ENCODE assay signal across 9 cellular contexts in genomic region chr19:50835103-50835784, GRCh38. TPM values are rescaled to one million over a fixed set of nuclear protein-coding genes. Genes with fewer than 3 reads are reported as not detected.
A peak's percentile ranks its signal among the peaks of the same experiment; 100 is the strongest.
DNase-seq lines count a peak whose midpoint lies in the region; ATAC-seq, FAIRE-seq and TF ChIP-seq lines count a peak whose summit lies in the region.
"Had no signal": no experiment of that assay in that cellular context is flagged by ENCODE, and none has a peak within 500 bp of the region (broad histone marks: within the 10 kb centered on the region; RNA-seq: fewer than 3 reads in every experiment).

No MANE protein-coding gene starts in this region.

- H2AFZ ChIP-seq in IMR-90 (replicated peaks; ENCODE audit: low read length, poor library complexity) = peak overlapping the region; percentile 94

- H3K4me2 ChIP-seq in IMR-90 (ENCODE audit: low read depth, low read length) = peak overlapping the region; percentile 91

- FAIRE-seq in bronchial epithelial cell (lab: Jason Lieb, UNC) (no peak), RCC 7860 (lab: Jason Lieb, UNC) (no peak)

- peak overlapping the region; percentile 41 to 86; a peak in 2 of 4 replicates for H4K8ac ChIP-seq in IMR-90 (ENCODE audit: low read depth in 2 of 2, low read length in 2 of 2)

- TF ChIP-seq CTCF in BJ (IDR thresholded peaks at IDR 0.05; ENCODE audit: insufficient read depth, low read depth, low read length) (no peak), IMR-90 (conservative IDR thresholded peaks at IDR 0.05; ENCODE audit: low read depth, low read length) (no peak), bronchial epithelial cell (IDR thresholded peaks at IDR 0.05; ENCODE audit: insufficient read depth, low read length, severe bottlenecking) (no peak), uterus (IDR thresholded peaks at IDR 0.05) (no peak)

- H3K4me3 ChIP-seq in BJ (ENCODE audit: low read depth, low read length) (peak overlapping the region; percentile 49), IMR-90 (ENCODE audit: insufficient read depth, low read depth, low read length) (peak overlapping the region; percentile 69), bronchial epithelial cell (ENCODE audit: low read depth, low read length) (peak overlapping the region; percentile 63), mesodermal cell (ENCODE audit: extremely low read depth, insufficient read depth, low read length, poor library complexity, severe bottlenecking) (peak overlapping the region; percentile 46), uterus (peak overlapping the region in 1 of 2 donors; percentile 23)

- no peaks in the 10 kb centered on the region for H3K79me1 ChIP-seq in IMR-90 (ENCODE audit: low read depth in 1 of 2, low read length in 2 of 2)

- peak; percentile 64 for ATAC-seq in IMR-90 (ENCODE audit: low read depth)

- no peak overlapping the region for H2AK5ac ChIP-seq in IMR-90 (ENCODE audit: low read depth, low read length)

- H3K18ac ChIP-seq in IMR-90 (ENCODE audit: low read depth, low read length) = no peak overlapping the region; the same call in 1 of the 2 replicates

- H3K27ac ChIP-seq in IMR-90 (ENCODE audit: insufficient read depth, low read length) (no peak overlapping the region), mesodermal cell (ENCODE audit: low read depth, low read length, severe bottlenecking) (no peak overlapping the region), uterus (no peak overlapping the region)
- H3K27ac ChIP-seq: neutrophil had no signal

- no peaks in the 10 kb centered on the region for H3K27me3 ChIP-seq in BJ (ENCODE audit: control insufficient read depth, insufficient read depth, low read length)
- H3K27me3 ChIP-seq in IMR-90 (ENCODE audit: control insufficient read depth, insufficient read depth, low read length) = no peaks in the 10 kb centered on the region
- H3K27me3 ChIP-seq in bronchial epithelial cell (ENCODE audit: control insufficient read depth, insufficient read depth, low read length) = no peaks in the 10 kb centered on the region
- peaks cover 0 to 9% of the 10 kb centered on the region in 2 donors for H3K27me3 ChIP-seq in uterus

- CTCF ChIA-PET in BJ (lab: Yijun Ruan, JAX) = no interaction called here
- CTCF ChIA-PET in IMR-90 (lab: Yijun Ruan, JAX) = no interaction called here

- H3K23ac ChIP-seq in IMR-90 (ENCODE audit: low read depth, low read length) = no peak overlapping the region; the same call in 1 of the 2 replicates

- H4K5ac ChIP-seq in IMR-90 (ENCODE audit: low read depth, low read length) = no peak overlapping the region

- H4K20me1 ChIP-seq in IMR-90 (ENCODE audit: insufficient read depth, low read length) = no peaks in the 10 kb centered on the region

- dilution Hi-C loops in IMR-90 (cut with HindIII; ENCODE audit: low sequenced_read_pairs, unreplicated experiment) = no loop called here

- H3K9ac ChIP-seq in IMR-90 (ENCODE audit: low read depth, low read length) = peak overlapping the region; percentile 54

- no peak overlapping the region for H3K14ac ChIP-seq in IMR-90 (replicated peaks; ENCODE audit: low read depth, low read length)

- no peaks in the 10 kb centered on the region for H3K9me1 ChIP-seq in IMR-90 (ENCODE audit: insufficient read depth, low read length)

- H2BK20ac ChIP-seq in IMR-90 (ENCODE audit: low read depth, low read length) = no peak overlapping the region

- no peaks in the 10 kb centered on the region for H3K9me3 ChIP-seq in IMR-90 (ENCODE audit: control insufficient read depth, insufficient read depth, low read length)
- H3K9me3 ChIP-seq in mesodermal cell (ENCODE audit: control insufficient read depth, low read length) = no peaks in the 10 kb centered on the region
- no peaks in the 10 kb centered on the region for H3K9me3 ChIP-seq in uterus
- H3K9me3 ChIP-seq: neutrophil had no signal

- in situ Hi-C loops in IMR-90 (cut with MboI; ENCODE audit: low sequenced_read_pairs) = no loop called here

- no peak overlapping the region for H2BK15ac ChIP-seq in IMR-90 (ENCODE audit: low read depth, low read length)

- 42% methylated on average over 3 of the region's 13 CpGs; no CpG with 5 or more reads in 1 of the 2 experiments for WGBS in IMR-90 (ENCODE audit: extremely low coverage in 2 of 2, insufficient read length in 1 of 2), 2 experiments
- 55 to 63% methylated on average over 7 to 8 of the region's 13 CpGs for WGBS in mesodermal cell (ENCODE audit: insufficient coverage in 2 of 2), 2 experiments

- no peak overlapping the region for H3K4ac ChIP-seq in IMR-90 (ENCODE audit: low read depth, low read length)

- H3K36me3 ChIP-seq in BJ (ENCODE audit: control insufficient read depth, insufficient read depth, low read length) = no peaks in the 10 kb centered on the region
- no peaks in the 10 kb centered on the region for H3K36me3 ChIP-seq in IMR-90 (ENCODE audit: control insufficient read depth, insufficient read depth, low read length)
- no peaks in the 10 kb centered on the region for H3K36me3 ChIP-seq in bronchial epithelial cell (ENCODE audit: control insufficient read depth, insufficient read depth, low read length)
- H3K36me3 ChIP-seq in mesodermal cell (ENCODE audit: control insufficient read depth, insufficient read depth, low read length) = no peaks in the 10 kb centered on the region
- no peaks in the 10 kb centered on the region for H3K36me3 ChIP-seq in uterus
- H3K36me3 ChIP-seq: neutrophil had no signal

- intact Hi-C loops in IMR-90 (cut with micrococcal nuclease) = no loop called here
- intact Hi-C loops in uterus (cut with DNase I; ENCODE audit: low total_unique reads) = no loop called here

- POLR2A ChIA-PET in BJ (lab: Charles Lee) = no interaction called here
- POLR2A ChIA-PET in IMR-90 (lab: Charles Lee; ENCODE audit: unreplicated experiment) = no interaction called here

- H3K4me1 ChIP-seq in IMR-90 (ENCODE audit: control insufficient read depth, insufficient read depth, low read length) (no peaks in the 10 kb centered on the region), mesodermal cell (ENCODE audit: control insufficient read depth, insufficient read depth, low read length, poor library complexity, severe bottlenecking) (no peaks in the 10 kb centered on the region), uterus (peaks cover 0 to 9% of the 10 kb centered on the region in 2 donors)

- H2BK5ac ChIP-seq in IMR-90 (ENCODE audit: low read depth, low read length, poor library complexity, severe bottlenecking) = no peak overlapping the region

- H4K91ac ChIP-seq in IMR-90 (ENCODE audit: insufficient read depth, low read depth, low read length) = no peak overlapping the region

- no peak for TF ChIP-seq RAD21 in IMR-90 (IDR thresholded peaks at IDR 0.05; ENCODE audit: low read length)

- DNase-seq in BJ (ENCODE audit: low read depth) (no peak), IMR-90 (no peak), bronchial epithelial cell (ENCODE audit: low read depth) (peak; percentile 13), RCC 7860 (ENCODE audit: low spot score) (no peak), retina (no peak), uterus (no peak)
- no peak for DNase-seq in activated CD4-positive, alpha-beta T cell treated with anti-CD3 and anti-CD28 coated beads, Interleukin-2, amount 50 U/mL, for 4 hours

- no TSS peak for BruUV-seq in IMR-90 (replicated peaks; lab: Mats Ljungman, UMichigan)

- no peak overlapping the region for H2BK120ac ChIP-seq in IMR-90 (ENCODE audit: low read depth, low read length)

- TF ChIP-seq POLR2A in IMR-90 (IDR thresholded peaks at IDR 0.05; ENCODE audit: low read depth, low read length) (no peak), uterus (IDR thresholded peaks at IDR 0.05) (no peak)

- H2AK9ac ChIP-seq in IMR-90 (replicated peaks; ENCODE audit: low read depth, low read length, poor library complexity) = peak overlapping the region; percentile 17

- H3K56ac ChIP-seq in IMR-90 (ENCODE audit: extremely low read depth, insufficient read depth, low read length) = no peak overlapping the region

RNA-seq across cellular contexts. Expression of gene KLK15, which starts 1.9 kb away (rescaled TPM):
- not detected in 2 replicates for polyA plus RNA-seq in BJ (2011; rRNA removed)
- not detected in 2 replicates for polyA minus RNA-seq in BJ (2011; rRNA and poly(A)+ RNA removed)
- not detected in 2 replicates for total RNA-seq in IMR-90 (2012; rRNA removed)
- not detected in 2 replicates for polyA plus RNA-seq in IMR-90 (2012; rRNA removed)
- not detected in 2 replicates for polyA plus RNA-seq in IMR-90 (2012; cell fraction: cytosol; rRNA removed)
- polyA plus RNA-seq in IMR-90 (2012; cell fraction: nucleus; rRNA removed; ENCODE audit: low replicate concordance) = not detected in 2 replicates
- not detected in 2 replicates for total RNA-seq in bronchial epithelial cell
- not detected for polyA plus RNA-seq in mesodermal cell (2013, experiment 1 of 2)
- polyA plus RNA-seq in mesodermal cell (2013, experiment 2 of 2) = not detected
- not detected for total RNA-seq in uterus

RNA-seq across cellular contexts. Expression of gene KLK1, which starts 11.7 kb away (rescaled TPM):
- polyA plus RNA-seq in BJ (2011; rRNA removed) (0.15 and 0.17 TPM in 2 replicates), IMR-90 (2012; rRNA removed) (not detected in 2 replicates)
- polyA minus RNA-seq in BJ (2011; rRNA and poly(A)+ RNA removed) = not detected in 2 replicates
- total RNA-seq in IMR-90 (2012; rRNA removed) (not detected in 2 replicates), bronchial epithelial cell (not detected in 2 replicates), uterus (under 1 TPM in 1 of 4 donors, not detected in 3; 0.82 TPM)
- not detected in 2 replicates for polyA plus RNA-seq in IMR-90 (2012; cell fraction: cytosol; rRNA removed)
- 0.12 TPM in 1 of 2 replicates, not detected in the other for polyA plus RNA-seq in IMR-90 (2012; cell fraction: nucleus; rRNA removed; ENCODE audit: low replicate concordance)
- polyA plus RNA-seq in mesodermal cell (2013, experiment 1 of 2) = 1.3 TPM
- 0.86 TPM for polyA plus RNA-seq in mesodermal cell (2013, experiment 2 of 2)

RNA-seq across cellular contexts. Expression of gene KLK3, which starts 19.5 kb away (rescaled TPM):
- polyA plus RNA-seq in BJ (2011; rRNA removed) = not detected in 2 replicates
- not detected in 2 replicates for polyA minus RNA-seq in BJ (2011; rRNA and poly(A)+ RNA removed)
- not detected in 2 replicates for total RNA-seq in IMR-90 (2012; rRNA removed)
- polyA plus RNA-seq in IMR-90 (2012; rRNA removed) = not detected in 2 replicates
- not detected in 2 replicates for polyA plus RNA-seq in IMR-90 (2012; cell fraction: cytosol; rRNA removed)
- not detected in 2 replicates for polyA plus RNA-seq in IMR-90 (2012; cell fraction: nucleus; rRNA removed; ENCODE audit: low replicate concordance)
- total RNA-seq in bronchial epithelial cell = not detected in 2 replicates
- polyA plus RNA-seq in mesodermal cell (2013, experiment 1 of 2) = not detected
- not detected for polyA plus RNA-seq in mesodermal cell (2013, experiment 2 of 2)
- 1 to 10 TPM in 1 of 4 donors, not detected in 3; 1.4 TPM for total RNA-seq in uterus

RNA-seq across cellular contexts. Expression of gene KLK2, which starts 38.0 kb away (rescaled TPM):
- polyA plus RNA-seq in BJ (2011; rRNA removed) = not detected in 2 replicates
- polyA minus RNA-seq in BJ (2011; rRNA and poly(A)+ RNA removed) = not detected in 2 replicates
- not detected in 2 replicates for total RNA-seq in IMR-90 (2012; rRNA removed)
- polyA plus RNA-seq in IMR-90 (2012; rRNA removed) = not detected in 2 replicates
- polyA plus RNA-seq in IMR-90 (2012; cell fraction: cytosol; rRNA removed) = 0.12 TPM in 1 of 2 replicates, not detected in the other
- 0.19 TPM in 1 of 2 replicates, not detected in the other for polyA plus RNA-seq in IMR-90 (2012; cell fraction: nucleus; rRNA removed; ENCODE audit: low replicate concordance)
- total RNA-seq in bronchial epithelial cell = 0.53 TPM in 1 of 2 replicates, not detected in the other
- polyA plus RNA-seq in mesodermal cell (2013, experiment 1 of 2) = not detected
- polyA plus RNA-seq in mesodermal cell (2013, experiment 2 of 2) = not detected
- total RNA-seq in uterus = under 1 TPM in 1 of 4 donors, not detected in 3; 0.41 TPM

RNA-seq across cellular contexts. Expression of gene ACP4, which starts 45.0 kb away (rescaled TPM):
- polyA plus RNA-seq in BJ (2011; rRNA removed) (not detected in 2 replicates), IMR-90 (2012; rRNA removed) (not detected in 2 replicates)
- not detected in 2 replicates for polyA minus RNA-seq in BJ (2011; rRNA and poly(A)+ RNA removed)
- total RNA-seq in IMR-90 (2012; rRNA removed) (not detected in 2 replicates), bronchial epithelial cell (not detected in 2 replicates), uterus (not detected)
- polyA plus RNA-seq in IMR-90 (2012; cell fraction: cytosol; rRNA removed) = not detected in 2 replicates
- polyA plus RNA-seq in IMR-90 (2012; cell fraction: nucleus; rRNA removed; ENCODE audit: low replicate concordance) = not detected in 2 replicates
- not detected for polyA plus RNA-seq in mesodermal cell (2013, experiment 1 of 2)
- not detected for polyA plus RNA-seq in mesodermal cell (2013, experiment 2 of 2)
